Comparison of ENCODE assay signal across 2 cellular contexts in the genomic region with DNA sequence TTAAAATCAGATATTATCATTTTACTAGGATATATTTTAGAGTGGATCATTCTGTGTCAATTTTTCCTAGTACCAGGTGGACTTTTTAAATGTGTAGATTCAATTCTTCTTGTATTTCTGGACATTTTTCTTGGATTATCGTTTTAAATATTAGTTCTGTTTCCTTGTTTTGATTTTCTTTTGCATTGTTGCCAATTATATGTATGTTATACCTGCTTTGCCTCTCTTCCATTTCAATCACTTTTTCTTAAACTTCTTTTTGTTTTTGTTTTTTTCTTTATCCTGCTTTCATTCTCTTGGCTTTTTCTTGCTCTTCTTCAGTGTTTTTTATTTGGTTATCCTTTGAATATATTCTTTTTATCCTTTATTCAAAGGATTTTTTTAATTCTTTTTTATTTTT.
TF ChIP-seq lines count a peak whose summit lies in the region.

No MANE protein-coding gene starts in this region.

TF ChIP-seq in HEK293, 187 proteins besides CTCF, POLR2A, EP300 and RAD21 (continued from another document):
- TF ChIP-seq, protein P1, sequence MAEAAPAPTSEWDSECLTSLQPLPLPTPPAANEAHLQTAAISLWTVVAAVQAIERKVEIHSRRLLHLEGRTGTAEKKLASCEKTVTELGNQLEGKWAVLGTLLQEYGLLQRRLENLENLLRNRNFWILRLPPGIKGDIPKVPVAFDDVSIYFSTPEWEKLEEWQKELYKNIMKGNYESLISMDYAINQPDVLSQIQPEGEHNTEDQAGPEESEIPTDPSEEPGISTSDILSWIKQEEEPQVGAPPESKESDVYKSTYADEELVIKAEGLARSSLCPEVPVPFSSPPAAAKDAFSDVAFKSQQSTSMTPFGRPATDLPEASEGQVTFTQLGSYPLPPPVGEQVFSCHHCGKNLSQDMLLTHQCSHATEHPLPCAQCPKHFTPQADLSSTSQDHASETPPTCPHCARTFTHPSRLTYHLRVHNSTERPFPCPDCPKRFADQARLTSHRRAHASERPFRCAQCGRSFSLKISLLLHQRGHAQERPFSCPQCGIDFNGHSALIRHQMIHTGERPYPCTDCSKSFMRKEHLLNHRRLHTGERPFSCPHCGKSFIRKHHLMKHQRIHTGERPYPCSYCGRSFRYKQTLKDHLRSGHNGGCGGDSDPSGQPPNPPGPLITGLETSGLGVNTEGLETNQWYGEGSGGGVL (tag by site-specific recombination; IDR thresholded peaks at IDR 0.05): no peak
- no peak for TF ChIP-seq OSR2 (tag by site-specific recombination; IDR thresholded peaks at IDR 0.05)
- TF ChIP-seq PRDM1 (tag by site-specific recombination; IDR thresholded peaks at IDR 0.05): no peak
- TF ChIP-seq MYNN (tag by site-specific recombination; IDR thresholded peaks at IDR 0.05; ENCODE audit: borderline replicate concordance): no peak
- peak; percentile 86 for TF ChIP-seq SETDB1 (IDR thresholded peaks at IDR 0.05; ENCODE audit: insufficient read length, low read length)
- TF ChIP-seq ZNF133 (tag by site-specific recombination; IDR thresholded peaks at IDR 0.05): peak; percentile 99
- TF ChIP-seq HOXA7 (CRISPR knock-in tag; IDR thresholded peaks at IDR 0.05; ENCODE audit: borderline replicate concordance): no peak
- no peak for TF ChIP-seq ZNF621 (tag by site-specific recombination; IDR thresholded peaks at IDR 0.05)

TF ChIP-seq in K562, 482 proteins besides CTCF, POLR2A, EP300 and RAD21 (continued from another document):
- TF ChIP-seq, protein P2, sequence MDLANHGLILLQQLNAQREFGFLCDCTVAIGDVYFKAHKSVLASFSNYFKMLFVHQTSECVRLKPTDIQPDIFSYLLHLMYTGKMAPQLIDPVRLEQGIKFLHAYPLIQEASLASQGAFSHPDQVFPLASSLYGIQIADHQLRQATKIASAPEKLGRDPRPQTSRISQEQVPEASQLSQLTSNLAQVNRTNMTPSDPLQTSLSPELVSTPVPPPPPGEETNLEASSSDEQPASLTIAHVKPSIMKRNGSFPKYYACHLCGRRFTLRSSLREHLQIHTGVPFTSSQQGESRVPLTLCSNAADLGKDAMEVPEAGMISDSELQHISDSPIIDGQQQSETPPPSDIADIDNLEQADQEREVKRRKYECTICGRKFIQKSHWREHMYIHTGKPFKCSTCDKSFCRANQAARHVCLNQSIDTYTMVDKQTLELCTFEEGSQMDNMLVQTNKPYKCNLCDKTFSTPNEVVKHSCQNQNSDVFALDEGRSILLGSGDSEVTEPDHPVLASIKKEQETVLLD (IDR thresholded peaks at IDR 0.05): no peak
- TF ChIP-seq, protein P3, sequence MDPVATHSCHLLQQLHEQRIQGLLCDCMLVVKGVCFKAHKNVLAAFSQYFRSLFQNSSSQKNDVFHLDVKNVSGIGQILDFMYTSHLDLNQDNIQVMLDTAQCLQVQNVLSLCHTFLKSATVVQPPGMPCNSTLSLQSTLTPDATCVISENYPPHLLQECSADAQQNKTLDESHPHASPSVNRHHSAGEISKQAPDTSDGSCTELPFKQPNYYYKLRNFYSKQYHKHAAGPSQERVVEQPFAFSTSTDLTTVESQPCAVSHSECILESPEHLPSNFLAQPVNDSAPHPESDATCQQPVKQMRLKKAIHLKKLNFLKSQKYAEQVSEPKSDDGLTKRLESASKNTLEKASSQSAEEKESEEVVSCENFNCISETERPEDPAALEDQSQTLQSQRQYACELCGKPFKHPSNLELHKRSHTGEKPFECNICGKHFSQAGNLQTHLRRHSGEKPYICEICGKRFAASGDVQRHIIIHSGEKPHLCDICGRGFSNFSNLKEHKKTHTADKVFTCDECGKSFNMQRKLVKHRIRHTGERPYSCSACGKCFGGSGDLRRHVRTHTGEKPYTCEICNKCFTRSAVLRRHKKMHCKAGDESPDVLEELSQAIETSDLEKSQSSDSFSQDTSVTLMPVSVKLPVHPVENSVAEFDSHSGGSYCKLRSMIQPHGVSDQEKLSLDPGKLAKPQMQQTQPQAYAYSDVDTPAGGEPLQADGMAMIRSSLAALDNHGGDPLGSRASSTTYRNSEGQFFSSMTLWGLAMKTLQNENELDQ (CRISPR knock-in tag; IDR thresholded peaks at IDR 0.05; ENCODE audit: borderline replicate concordance): no peak
